Comparison of ENCODE assay signal across 15 cellular contexts in genomic region chr3:16596352-16597032, GRCh38. TPM values are rescaled to one million over a fixed set of nuclear protein-coding genes. Genes with fewer than 3 reads are reported as not detected.
DNase-seq lines count a peak whose midpoint lies in the region; ATAC-seq, FAIRE-seq and TF ChIP-seq lines count a peak whose summit lies in the region.
"Had no signal": no experiment of that assay in that cellular context is flagged by ENCODE, and none has a peak within 500 bp of the region (broad histone marks: within the 10 kb centered on the region; RNA-seq: fewer than 3 reads in every experiment).

No MANE protein-coding gene starts in this region.

- H3K27ac ChIP-seq in body of pancreas (no peak overlapping the region), smooth muscle cell (ENCODE audit: low read depth) (no peak overlapping the region)
- H3K27ac ChIP-seq: brain microvascular endothelial cell had no signal

- no peaks in the 10 kb centered on the region for H3K79me2 ChIP-seq in smooth muscle cell (ENCODE audit: low read depth)

- CTCF ChIA-PET in activated naive CD4-positive, alpha-beta T cell treated with anti-CD3 and anti-CD28 coated beads, Interleukin-2, amount 10 ng/mL, durations not matched to agents 7 days and 5 days (lab: Charles Lee), result interaction anchor here (0.6 to 1.6 kb wide), 7 partner anchors 9 to 633 kb away, joined by 3 to 5 read pairs (median 3); no protein-coding TSS in a partner anchor

- H2AFZ ChIP-seq in smooth muscle cell (ENCODE audit: low read depth), result no peak overlapping the region

- no peaks in the 10 kb centered on the region for H3K36me3 ChIP-seq in body of pancreas (replicated peaks in 1 of 2; ENCODE audit: insufficient read depth in 1 of 2, low read depth in 2 of 2)
- H3K36me3 ChIP-seq in smooth muscle cell (ENCODE audit: low read depth), result no peaks in the 10 kb centered on the region
- H3K36me3 ChIP-seq: brain microvascular endothelial cell had no signal

- no peak for DNase-seq in activated naive CD4-positive, alpha-beta T cell treated with anti-CD3 and anti-CD28 coated beads, Interleukin-2, amount 10 ng/mL, durations not matched to agents 7 days and 5 days
- DNase-seq in H54 (ENCODE audit: insufficient read length, low spot score), result no peak
- no peak for DNase-seq in body of pancreas
- DNase-seq in NK-92 (lab: John Stamatoyannopoulos, UW; ENCODE audit: unreplicated experiment), result no peak
- DNase-seq in smooth muscle cell (lab: John Stamatoyannopoulos, UW; ENCODE audit: unreplicated experiment), result no peak
- DNase-seq: brain microvascular endothelial cell; effector CD4-positive, alpha-beta T cell; NCI-H1417; NCI-H446 treated with DMSO at 0.1 percent for 48 hours; stimulated activated naive CD4-positive, alpha-beta T cell had no signal

- H3K9me3 Mint-ChIP-seq in activated naive CD4-positive, alpha-beta T cell treated with anti-CD3 and anti-CD28 coated beads, Interleukin-2, amount 50 U/mL, for 24 hours, result no peaks in the 10 kb centered on the region
- no peaks in the 10 kb centered on the region for H3K9me3 Mint-ChIP-seq in activated naive CD4-positive, alpha-beta T cell treated with anti-CD3 and anti-CD28 coated beads, Interleukin-2, amount 10 ng/mL, durations not matched to agents 7 days and 5 days
- no peaks in the 10 kb centered on the region for H3K9me3 Mint-ChIP-seq in stimulated activated memory B cell treated with anti-CD40 and anti-IgM and Interleukin-4, amounts not matched to agents 10 μg/mL and 1 μg/mL and 100 μg/mL, for 72 hours

- no peak overlapping the region for H3K9ac ChIP-seq in smooth muscle cell (ENCODE audit: low read depth)

- intact Hi-C loops in body of pancreas (cut with DNase I), result no loop called here

- H3K4me3 ChIP-seq in body of pancreas, result no peak overlapping the region
- no peak overlapping the region for H3K4me3 ChIP-seq in smooth muscle cell

- no peaks in the 10 kb centered on the region for H3K36me3 Mint-ChIP-seq in activated naive CD4-positive, alpha-beta T cell treated with anti-CD3 and anti-CD28 coated beads, Interleukin-2, amount 50 U/mL, for 24 hours
- no peaks in the 10 kb centered on the region for H3K36me3 Mint-ChIP-seq in activated naive CD4-positive, alpha-beta T cell treated with anti-CD3 and anti-CD28 coated beads, Interleukin-2, amount 10 ng/mL, durations not matched to agents 7 days and 5 days
- no peaks in the 10 kb centered on the region for H3K36me3 Mint-ChIP-seq in stimulated activated memory B cell treated with anti-CD40 and anti-IgM and Interleukin-4, amounts not matched to agents 10 μg/mL and 1 μg/mL and 100 μg/mL, for 72 hours

- 65 to 73% methylated on average over 5 of the region's 5 CpGs for WGBS in body of pancreas, 2 donors
- WGBS in smooth muscle cell (ENCODE audit: low lambda C conversion rate), result 81% methylated on average over 5 of the region's 5 CpGs

- H3K9me3 ChIP-seq in body of pancreas (no peaks in the 10 kb centered on the region), smooth muscle cell (replicated peaks; ENCODE audit: low read depth) (no peaks in the 10 kb centered on the region)

- TF ChIP-seq CTCF in body of pancreas (IDR thresholded peaks at IDR 0.05) (no peak), smooth muscle cell (IDR thresholded peaks at IDR 0.05; ENCODE audit: borderline replicate concordance, insufficient read depth, poor library complexity, severe bottlenecking) (no peak)

- no peaks in the 10 kb centered on the region for H3F3A ChIP-seq in smooth muscle cell (ENCODE audit: low read depth)

- TF ChIP-seq POLR2A in H54 (IDR thresholded peaks at IDR 0.05; ENCODE audit: low read depth, low read length), result no peak
- TF ChIP-seq POLR2A in body of pancreas (IDR thresholded peaks at IDR 0.05), result no peak

- no peaks in the 10 kb centered on the region for H4K20me1 ChIP-seq in smooth muscle cell (ENCODE audit: low read depth)

- no peak overlapping the region for H3K4me3 Mint-ChIP-seq in activated naive CD4-positive, alpha-beta T cell treated with anti-CD3 and anti-CD28 coated beads, Interleukin-2, amount 50 U/mL, for 24 hours
- no peak overlapping the region for H3K4me3 Mint-ChIP-seq in activated naive CD4-positive, alpha-beta T cell treated with anti-CD3 and anti-CD28 coated beads, Interleukin-2, amount 10 ng/mL, durations not matched to agents 7 days and 5 days
- no peak overlapping the region for H3K4me3 Mint-ChIP-seq in stimulated activated memory B cell treated with anti-CD40 and anti-IgM and Interleukin-4, amounts not matched to agents 10 μg/mL and 1 μg/mL and 100 μg/mL, for 72 hours

- H3K4me1 ChIP-seq in body of pancreas (no peaks in the 10 kb centered on the region), smooth muscle cell (ENCODE audit: low read depth) (no peaks in the 10 kb centered on the region)

- no peak overlapping the region for H3K4me2 ChIP-seq in smooth muscle cell

- peak overlapping the region; percentile 82 for H3K27ac Mint-ChIP-seq in activated naive CD4-positive, alpha-beta T cell treated with anti-CD3 and anti-CD28 coated beads, Interleukin-2, amount 50 U/mL, for 24 hours
- no peak overlapping the region for H3K27ac Mint-ChIP-seq in activated naive CD4-positive, alpha-beta T cell treated with anti-CD3 and anti-CD28 coated beads, Interleukin-2, amount 10 ng/mL, durations not matched to agents 7 days and 5 days
- peak overlapping the region; percentile 68 for H3K27ac Mint-ChIP-seq in stimulated activated memory B cell treated with anti-CD40 and anti-IgM and Interleukin-4, amounts not matched to agents 10 μg/mL and 1 μg/mL and 100 μg/mL, for 72 hours

- peaks cover 29% of the 10 kb centered on the region for H3K4me1 Mint-ChIP-seq in activated naive CD4-positive, alpha-beta T cell treated with anti-CD3 and anti-CD28 coated beads, Interleukin-2, amount 50 U/mL, for 24 hours
- peaks cover 30% of the 10 kb centered on the region for H3K4me1 Mint-ChIP-seq in activated naive CD4-positive, alpha-beta T cell treated with anti-CD3 and anti-CD28 coated beads, Interleukin-2, amount 10 ng/mL, durations not matched to agents 7 days and 5 days
- peaks cover 17% of the 10 kb centered on the region for H3K4me1 Mint-ChIP-seq in stimulated activated memory B cell treated with anti-CD40 and anti-IgM and Interleukin-4, amounts not matched to agents 10 μg/mL and 1 μg/mL and 100 μg/mL, for 72 hours

- no peaks in the 10 kb centered on the region for H3K27me3 Mint-ChIP-seq in activated naive CD4-positive, alpha-beta T cell treated with anti-CD3 and anti-CD28 coated beads, Interleukin-2, amount 50 U/mL, for 24 hours
- peaks cover 19% of the 10 kb centered on the region for H3K27me3 Mint-ChIP-seq in activated naive CD4-positive, alpha-beta T cell treated with anti-CD3 and anti-CD28 coated beads, Interleukin-2, amount 10 ng/mL, durations not matched to agents 7 days and 5 days
- H3K27me3 Mint-ChIP-seq in stimulated activated memory B cell treated with anti-CD40 and anti-IgM and Interleukin-4, amounts not matched to agents 10 μg/mL and 1 μg/mL and 100 μg/mL, for 72 hours, result no peaks in the 10 kb centered on the region

- peak; percentile 87 for FAIRE-seq in H54 (lab: Jason Lieb, UNC)

- ATAC-seq in HG03469 (IDR thresholded peaks at IDR 0.05; ENCODE audit: unreplicated experiment) (peak; percentile 50), body of pancreas (no peak)
- ATAC-seq in stimulated activated memory B cell treated with anti-CD40 and anti-IgM and Interleukin-4, amounts not matched to agents 10 μg/mL and 1 μg/mL and 100 μg/mL, for 72 hours, result peak; percentile 72

- no peaks in the 10 kb centered on the region for H3K27me3 ChIP-seq in body of pancreas
- peaks cover 20% of the 10 kb centered on the region for H3K27me3 ChIP-seq in smooth muscle cell (ENCODE audit: low read depth)
- H3K27me3 ChIP-seq: brain microvascular endothelial cell had no signal

RNA-seq across cellular contexts. Expression of gene DAZL, which starts 8.7 kb away (rescaled TPM):
- total RNA-seq in body of pancreas (not detected), smooth muscle cell (not detected in 2 replicates)
- polyA plus RNA-seq in smooth muscle cell, result not detected in 2 replicates
- total RNA-seq: mesenteric fat pad, RPMI7951 had no signal
